In the genomic region with DNA sequence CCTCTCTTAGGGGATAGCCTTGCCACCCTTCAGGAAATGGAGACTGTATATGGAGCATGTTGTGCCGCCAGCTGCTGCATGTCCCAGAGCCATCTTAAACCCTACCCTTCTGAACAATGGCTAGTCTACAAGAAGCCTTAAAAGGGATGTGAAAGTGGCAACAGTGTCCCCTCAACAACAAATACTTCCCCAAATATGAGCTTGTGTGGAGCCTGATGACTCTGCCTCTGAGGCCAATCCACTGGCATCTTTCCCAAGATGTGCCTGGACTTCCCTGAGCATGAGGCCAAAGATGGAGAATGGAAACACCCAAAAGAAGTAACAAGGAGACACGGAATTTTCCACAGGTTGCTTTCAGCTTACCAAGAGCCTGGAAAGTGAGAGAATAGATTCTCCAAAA, we compare ENCODE assay signal across 8 cellular contexts. TPM values are rescaled to one million over a fixed set of nuclear protein-coding genes. Genes with fewer than 3 reads are reported as not detected.
DNase-seq lines count a peak whose midpoint lies in the region; ATAC-seq and TF ChIP-seq lines count a peak whose summit lies in the region.

No MANE protein-coding gene starts in this region.

- H3K4me1 ChIP-seq in Karpas-422 (ENCODE audit: low read length): peaks cover 22% of the 10 kb centered on the region

- no peaks in the 10 kb centered on the region for H3K9me2 ChIP-seq in Karpas-422 (replicated peaks; ENCODE audit: insufficient read depth, low read length)

- H3K4me3 ChIP-seq in Karpas-422 (ENCODE audit: low read length) (peak overlapping the region; percentile 35), foreskin fibroblast (ENCODE audit: low read depth in 1 of 2, low read length in 2 of 2) (no peak overlapping the region)

- peak; percentile 47 for ATAC-seq in GM19438 (IDR thresholded peaks at IDR 0.05; ENCODE audit: low read depth, unreplicated experiment)
- peak; percentile 79 for ATAC-seq in Right ventricle myocardium superior (ENCODE audit: poor library complexity)

- TF ChIP-seq CTCF in progenitor cell of endocrine pancreas (IDR thresholded peaks at IDR 0.05; ENCODE audit: unreplicated experiment) (no peak), foreskin fibroblast (IDR thresholded peaks at IDR 0.05; ENCODE audit: low read depth, low read length) (no peak)

- H3K9me3 ChIP-seq in Karpas-422 (ENCODE audit: low read length): no peaks in the 10 kb centered on the region

- H2AFZ ChIP-seq in Karpas-422 (ENCODE audit: low read length): peak overlapping the region; percentile 68

- H3K27ac ChIP-seq in Karpas-422 (ENCODE audit: low read length): peak overlapping the region; percentile 81
- H3K27ac ChIP-seq in substantia nigra (ENCODE audit: low read depth, low read length, poor library complexity, severe bottlenecking): peak overlapping the region; percentile 23

- no peak overlapping the region for H3K4me3 Mint-ChIP-seq in progenitor cell of endocrine pancreas (ENCODE audit: low read depth)
- no peak overlapping the region for H3K4me3 Mint-ChIP-seq in activated CD4-positive, alpha-beta T cell treated with anti-CD3 and anti-CD28 coated beads, Interleukin-2, amount 10 ng/mL, durations not matched to agents 24 days and 14 days

- H3K4me1 Mint-ChIP-seq in progenitor cell of endocrine pancreas (ENCODE audit: low read depth): no peaks in the 10 kb centered on the region
- H3K4me1 Mint-ChIP-seq in activated CD4-positive, alpha-beta T cell treated with anti-CD3 and anti-CD28 coated beads, Interleukin-2, amount 10 ng/mL, durations not matched to agents 24 days and 14 days: peaks cover 7% of the 10 kb centered on the region

- peaks cover 2% of the 10 kb centered on the region for H3K27me3 Mint-ChIP-seq in progenitor cell of endocrine pancreas
- H3K27me3 Mint-ChIP-seq in activated CD4-positive, alpha-beta T cell treated with anti-CD3 and anti-CD28 coated beads, Interleukin-2, amount 10 ng/mL, durations not matched to agents 24 days and 14 days: peaks cover 12% of the 10 kb centered on the region

- intact Hi-C loops in Right ventricle myocardium superior (cut with DNase I): no loop called here
- intact Hi-C loops in activated CD4-positive, alpha-beta T cell treated with anti-CD3 and anti-CD28 coated beads, Interleukin-2, amount 10 ng/mL, durations not matched to agents 24 days and 14 days (cut with micrococcal nuclease): no loop called here

- DNase-seq in Karpas-422: peak; percentile 78
- peak; percentile 61 for DNase-seq in Right ventricle myocardium superior
- peak in 24 of 49 donors; percentile 2 to 67 (median 16) for DNase-seq in substantia nigra (lab: John Stamatoyannopoulos, UW)
- DNase-seq in NCI-H2227 (lab: John Stamatoyannopoulos, UW; ENCODE audit: unreplicated experiment): no peak
- no peak for DNase-seq in progenitor cell of endocrine pancreas (ENCODE audit: low spot score, unreplicated experiment)
- DNase-seq in foreskin fibroblast: no peak
- no peak for DNase-seq in activated CD4-positive, alpha-beta T cell treated with anti-CD3 and anti-CD28 coated beads, Interleukin-2, amount 10 ng/mL, durations not matched to agents 24 days and 14 days

- H3K36me3 Mint-ChIP-seq in progenitor cell of endocrine pancreas (ENCODE audit: insufficient read depth): no peaks in the 10 kb centered on the region
- no peaks in the 10 kb centered on the region for H3K36me3 Mint-ChIP-seq in activated CD4-positive, alpha-beta T cell treated with anti-CD3 and anti-CD28 coated beads, Interleukin-2, amount 10 ng/mL, durations not matched to agents 24 days and 14 days (ENCODE audit: low read depth)

- no peaks in the 10 kb centered on the region for H4K20me1 ChIP-seq in Karpas-422 (ENCODE audit: insufficient read depth, low read depth, low read length)

- peak overlapping the region; percentile 47 for H3K9ac ChIP-seq in Karpas-422 (ENCODE audit: low read length)

- no peaks in the 10 kb centered on the region for H3K36me3 ChIP-seq in Karpas-422 (ENCODE audit: insufficient read depth, low read length)

- no peak overlapping the region for H3K27ac Mint-ChIP-seq in progenitor cell of endocrine pancreas
- no peak overlapping the region for H3K27ac Mint-ChIP-seq in activated CD4-positive, alpha-beta T cell treated with anti-CD3 and anti-CD28 coated beads, Interleukin-2, amount 10 ng/mL, durations not matched to agents 24 days and 14 days

- H3K4me2 ChIP-seq in Karpas-422 (ENCODE audit: low read depth, low read length, poor library complexity, severe bottlenecking): peak overlapping the region; percentile 68

- no peaks in the 10 kb centered on the region for H3K79me2 ChIP-seq in Karpas-422 (ENCODE audit: low read length)

- no peaks in the 10 kb centered on the region for H3K9me3 Mint-ChIP-seq in progenitor cell of endocrine pancreas (ENCODE audit: low read depth)
- no peaks in the 10 kb centered on the region for H3K9me3 Mint-ChIP-seq in activated CD4-positive, alpha-beta T cell treated with anti-CD3 and anti-CD28 coated beads, Interleukin-2, amount 10 ng/mL, durations not matched to agents 24 days and 14 days

- H3K27me3 ChIP-seq in Karpas-422 (ENCODE audit: low read length): no peaks in the 10 kb centered on the region

RNA-seq across cellular contexts. Expression of gene MS4A7, which starts 0.6 kb away (rescaled TPM):
- 2.7 and 12.1 TPM in 2 replicates for total RNA-seq in Karpas-422 (2014; rRNA removed; shearing (Covaris generic); ENCODE audit: low replicate concordance)
- total RNA-seq in Right ventricle myocardium superior (11.9 TPM), progenitor cell of endocrine pancreas (not detected in 2 replicates)
- not detected in 2 replicates for total RNA-seq in activated CD4-positive, alpha-beta T cell treated with anti-CD3 and anti-CD28 coated beads, Interleukin-2, amount 10 ng/mL, durations not matched to agents 24 days and 14 days

RNA-seq across cellular contexts. Expression of gene MS4A14, which starts 18.5 kb away (rescaled TPM):
- total RNA-seq in Karpas-422 (2014; rRNA removed; shearing (Covaris generic); ENCODE audit: low replicate concordance): 0.65 and 1.3 TPM in 2 replicates
- total RNA-seq in Right ventricle myocardium superior (0.97 TPM), progenitor cell of endocrine pancreas (not detected in 2 replicates)
- not detected in 2 replicates for total RNA-seq in activated CD4-positive, alpha-beta T cell treated with anti-CD3 and anti-CD28 coated beads, Interleukin-2, amount 10 ng/mL, durations not matched to agents 24 days and 14 days

RNA-seq across cellular contexts. Expression of gene MS4A6E, which starts 50.7 kb away (rescaled TPM):
- not detected in 2 replicates for total RNA-seq in Karpas-422 (2014; rRNA removed; shearing (Covaris generic); ENCODE audit: low replicate concordance)
- total RNA-seq in Right ventricle myocardium superior: not detected
- total RNA-seq in progenitor cell of endocrine pancreas: not detected in 2 replicates
- total RNA-seq in activated CD4-positive, alpha-beta T cell treated with anti-CD3 and anti-CD28 coated beads, Interleukin-2, amount 10 ng/mL, durations not matched to agents 24 days and 14 days: not detected in 2 replicates

RNA-seq across cellular contexts. Expression of gene MS4A5, which starts 51.6 kb away (rescaled TPM):
- total RNA-seq in Karpas-422 (2014; rRNA removed; shearing (Covaris generic); ENCODE audit: low replicate concordance): not detected in 2 replicates
- total RNA-seq in Right ventricle myocardium superior (not detected), progenitor cell of endocrine pancreas (not detected in 2 replicates)
- total RNA-seq in activated CD4-positive, alpha-beta T cell treated with anti-CD3 and anti-CD28 coated beads, Interleukin-2, amount 10 ng/mL, durations not matched to agents 24 days and 14 days: not detected in 2 replicates

Comparison
In these comparisons a context has a peak if more than half of its experiments do, and no peak if none do; other contexts are left out.
1. DNase-seq: peak in Karpas-422 (single experiment) and Right ventricle myocardium superior (single experiment); none in NCI-H2227 (single experiment), progenitor cell of endocrine pancreas (single experiment), foreskin fibroblast (0 of 2) and activated CD4-positive, alpha-beta T cell treated with anti-CD3 and anti-CD28 coated beads, Interleukin-2, amount 10 ng/mL, durations not matched to agents 24 days and 14 days (single experiment).